12 cellular contexts compared by ENCODE assay signal in genomic region chr14:91968280-91968679, GRCh38. TPM values are rescaled to one million over a fixed set of nuclear protein-coding genes. Genes with fewer than 3 reads are reported as not detected.
DNase-seq lines count a peak whose midpoint lies in the region; ATAC-seq, FAIRE-seq and TF ChIP-seq lines count a peak whose summit lies in the region.
"Had no signal": no experiment of that assay in that cellular context is flagged by ENCODE, and none has a peak within 500 bp of the region (broad histone marks: within the 10 kb centered on the region; RNA-seq: fewer than 3 reads in every experiment).

No MANE protein-coding gene starts in this region.

- H3K27me3 ChIP-seq in heart left ventricle (no peaks in the 10 kb centered on the region), right atrium auricular region (no peaks in the 10 kb centered on the region)

- peak; percentile 13 for FAIRE-seq in islet of Langerhans (lab: Jason Lieb, UNC)

- 63 to 66% (median 64%) methylated on average over 6 of the region's 6 CpGs for WGBS in heart left ventricle, 4 donors

- no peaks in the 10 kb centered on the region for H3K4me1 ChIP-seq in heart left ventricle
- H3K4me1 ChIP-seq in right atrium auricular region = no peaks in the 10 kb centered on the region

- no peaks in the 10 kb centered on the region for H3K9me3 Mint-ChIP-seq in activated CD8-positive, alpha-beta T cell treated with anti-CD3 and anti-CD28 coated beads for 36 hours
- no peaks in the 10 kb centered on the region for H3K9me3 Mint-ChIP-seq in glutamatergic neuron (ENCODE audit: unreplicated experiment)
- H3K9me3 Mint-ChIP-seq: dendritic cell treated with granulocyte-macrophage colony-stimulating factor and Interleukin-4, amounts not matched to agents 40 ng/mL and 50 ng/mL, for 4 days; H9 had no signal

- CTCF ChIA-PET in activated CD8-positive, alpha-beta T cell treated with anti-CD3 and anti-CD28 coated beads for 36 hours (lab: Charles Lee) = interaction anchor here (0.9 to 1.0 kb wide), 2 partner anchors 9 to 59 kb away, joined by 3 read pairs; no protein-coding TSS in a partner anchor

- H3K9me3 ChIP-seq in heart left ventricle (no peaks in the 10 kb centered on the region), right atrium auricular region (no peaks in the 10 kb centered on the region)

- H3K27ac Mint-ChIP-seq in activated CD8-positive, alpha-beta T cell treated with anti-CD3 and anti-CD28 coated beads for 36 hours = peak overlapping the region; percentile 65
- H3K27ac Mint-ChIP-seq in glutamatergic neuron (ENCODE audit: unreplicated experiment) = no peak overlapping the region
- H3K27ac Mint-ChIP-seq: dendritic cell treated with granulocyte-macrophage colony-stimulating factor and Interleukin-4, amounts not matched to agents 40 ng/mL and 50 ng/mL, for 4 days; H9 had no signal

- ATAC-seq in activated CD8-positive, alpha-beta T cell treated with anti-CD3 and anti-CD28 coated beads for 36 hours = peak; percentile 96
- ATAC-seq in heart left ventricle = no peak
- no peak for ATAC-seq in HG02870 (IDR thresholded peaks at IDR 0.05; ENCODE audit: unreplicated experiment)

- POLR2A ChIA-PET in activated CD8-positive, alpha-beta T cell treated with anti-CD3 and anti-CD28 coated beads for 36 hours (lab: Charles Lee) = no interaction called here

- H3K4me3 Mint-ChIP-seq in activated CD8-positive, alpha-beta T cell treated with anti-CD3 and anti-CD28 coated beads for 36 hours = no peak overlapping the region
- no peak overlapping the region for H3K4me3 Mint-ChIP-seq in glutamatergic neuron (ENCODE audit: unreplicated experiment)
- H3K4me3 Mint-ChIP-seq: dendritic cell treated with granulocyte-macrophage colony-stimulating factor and Interleukin-4, amounts not matched to agents 40 ng/mL and 50 ng/mL, for 4 days; H9 had no signal

- no peak for TF ChIP-seq POLR2A in heart left ventricle (IDR thresholded peaks at IDR 0.05)

- H3K27ac ChIP-seq in heart left ventricle (no peak overlapping the region), right atrium auricular region (no peak overlapping the region)

- peaks cover 15% of the 10 kb centered on the region for H3K36me3 Mint-ChIP-seq in activated CD8-positive, alpha-beta T cell treated with anti-CD3 and anti-CD28 coated beads for 36 hours (ENCODE audit: low read depth)
- H3K36me3 Mint-ChIP-seq in glutamatergic neuron (ENCODE audit: unreplicated experiment) = peaks cover 5% of the 10 kb centered on the region

- H3K27me3 Mint-ChIP-seq in activated CD8-positive, alpha-beta T cell treated with anti-CD3 and anti-CD28 coated beads for 36 hours = no peaks in the 10 kb centered on the region
- H3K27me3 Mint-ChIP-seq in glutamatergic neuron (ENCODE audit: unreplicated experiment) = peaks cover 4% of the 10 kb centered on the region
- H3K27me3 Mint-ChIP-seq: dendritic cell treated with granulocyte-macrophage colony-stimulating factor and Interleukin-4, amounts not matched to agents 40 ng/mL and 50 ng/mL, for 4 days had no signal

- peaks cover 2 to 70% (median 48%) of the 10 kb centered on the region in 9 donors for H3K36me3 ChIP-seq in heart left ventricle
- peaks cover 52% of the 10 kb centered on the region for H3K36me3 ChIP-seq in right atrium auricular region

- TF ChIP-seq CTCF in activated CD8-positive, alpha-beta T cell treated with anti-CD3 and anti-CD28 coated beads for 36 hours (IDR thresholded peaks at IDR 0.05) = no peak
- TF ChIP-seq CTCF in heart left ventricle (IDR thresholded peaks at IDR 0.05) (no peak), glutamatergic neuron (IDR thresholded peaks at IDR 0.05; ENCODE audit: partially characterized antibody, unreplicated experiment) (no peak), right atrium auricular region (IDR thresholded peaks at IDR 0.05) (no peak)

- intact Hi-C loops in activated CD8-positive, alpha-beta T cell treated with anti-CD3 and anti-CD28 coated beads for 36 hours (cut with micrococcal nuclease) = no loop called here
- intact Hi-C loops in heart left ventricle (cut with DNase I) = no loop called here

- H3K4me3 ChIP-seq in heart left ventricle (no peak overlapping the region), right atrium auricular region (no peak overlapping the region)
- H3K4me3 ChIP-seq: smooth muscle cell had no signal

- peaks cover 12% of the 10 kb centered on the region for H3K4me1 Mint-ChIP-seq in activated CD8-positive, alpha-beta T cell treated with anti-CD3 and anti-CD28 coated beads for 36 hours (ENCODE audit: low read depth)
- H3K4me1 Mint-ChIP-seq in glutamatergic neuron (ENCODE audit: low read depth, unreplicated experiment) = peaks cover 3% of the 10 kb centered on the region

- DNase-seq in stimulated activated CD4-positive, alpha-beta T cell treated with anti-CD3 and anti-CD28 coated beads, Interleukin-1b, Interleukin-23, amount 100 ng/mL, for 48 hours = peak; percentile 35
- no peak for DNase-seq in stimulated activated CD4-positive, alpha-beta T cell treated with anti-CD3 and anti-CD28 coated beads, Interleukin-2, amount 100 ng/mL, for 48 hours
- DNase-seq in activated CD8-positive, alpha-beta T cell treated with anti-CD3 and anti-CD28 coated beads for 36 hours = peak; percentile 74
- DNase-seq in heart left ventricle = no peak
- no peak for DNase-seq in glutamatergic neuron
- DNase-seq in right atrium auricular region (ENCODE audit: low spot score) = no peak
- DNase-seq: H9, SHP77 treated with DMSO at 0.1 percent for 48 hours had no signal

RNA-seq across cellular contexts. Expression of gene FBLN5, which starts 20.8 kb away (rescaled TPM):
- total RNA-seq in activated CD8-positive, alpha-beta T cell treated with anti-CD3 and anti-CD28 coated beads for 36 hours = 1 to 10 TPM; 1.3 to 1.4 TPM
- total RNA-seq in heart left ventricle (100 to 1,000 TPM in 1 of 9 donors, 10 to 100 TPM in 8; 26.6 to 129 (median 40.3) TPM), glutamatergic neuron (ENCODE audit: unreplicated experiment) (not detected), right atrium auricular region (100 to 1,000 TPM; 125 to 132 TPM)
- polyA plus RNA-seq in heart left ventricle = 10 to 100 TPM; 26.0 to 33.3 TPM

Comparison
In these comparisons a context has a peak if more than half of its experiments do, and no peak if none do; other contexts are left out.
1. DNase-seq: peak in stimulated activated CD4-positive, alpha-beta T cell treated with anti-CD3 and anti-CD28 coated beads, Interleukin-1b, Interleukin-23, amount 100 ng/mL, for 48 hours (single experiment) and activated CD8-positive, alpha-beta T cell treated with anti-CD3 and anti-CD28 coated beads for 36 hours (single experiment); none in stimulated activated CD4-positive, alpha-beta T cell treated with anti-CD3 and anti-CD28 coated beads, Interleukin-2, amount 100 ng/mL, for 48 hours (0 of 2), heart left ventricle (0 of 5), glutamatergic neuron (single experiment) and right atrium auricular region (single experiment).
2. RNA of gene FBLN5, which starts 20.8 kb away (total RNA-seq): 125 to 132 TPM in right atrium auricular region and 26.6 to 129 TPM in heart left ventricle; 1.3 to 1.4 TPM in activated CD8-positive, alpha-beta T cell treated with anti-CD3 and anti-CD28 coated beads for 36 hours and not detected in glutamatergic neuron (single experiment); every median in the first group is over 10 times any median in the second.